Comparison of ENCODE assay signal across 8 cellular contexts in genomic region chr1:43107664-43108063, GRCh38.
"Had no signal": no experiment of that assay in that cellular context is flagged by ENCODE, and none has a peak within 500 bp of the region (broad histone marks: within the 10 kb centered on the region; RNA-seq: fewer than 3 reads in every experiment).

No MANE protein-coding gene starts in this region.

- ATAC-seq: GM12878 had no signal

- FAIRE-seq: G401.6, GM12878, GM12891, GM12892, GM18507, GM19239 had no signal

- H3K4me3 ChIP-seq: GM12878 had no signal

- DNase-seq: GDM1, GF-D8 had no signal
